7 cellular contexts compared by ENCODE assay signal in the genomic region with DNA sequence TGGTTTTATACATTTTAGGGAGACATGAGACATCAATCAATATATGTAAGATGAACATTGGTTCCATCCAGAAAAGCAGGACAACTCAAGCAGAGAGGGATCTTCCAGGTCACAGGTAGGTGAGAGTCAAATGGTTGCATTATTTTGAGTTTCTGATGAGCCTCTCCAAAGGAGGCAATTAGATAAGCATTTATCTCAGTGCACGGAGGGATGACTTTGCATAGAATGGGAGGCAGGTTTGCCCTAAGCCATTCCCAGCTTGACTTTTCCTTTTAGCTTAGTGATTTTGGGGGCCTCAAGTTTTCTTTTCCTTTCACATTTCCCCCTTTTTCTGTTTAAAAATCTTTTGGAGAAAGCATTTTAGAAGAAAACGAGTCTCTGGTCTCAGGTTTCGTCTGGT. TPM values are rescaled to one million over a fixed set of nuclear protein-coding genes. Genes with fewer than 3 reads are reported as not detected.
DNase-seq lines count a peak whose midpoint lies in the region; ATAC-seq and TF ChIP-seq lines count a peak whose summit lies in the region.
"Not testable (repeated sequence)": the region's sequence is repeated elsewhere in the genome, so short reads cannot be mapped to it uniquely, and the experiment has no call there.

No MANE protein-coding gene starts in this region.

- peak overlapping the region in 7 of 8 donors; percentile 40 to 96 (median 88) for H3K27ac Mint-ChIP-seq in CD8-positive, alpha-beta memory T cell
- H3K27ac Mint-ChIP-seq in T-helper 17 cell: peak overlapping the region; percentile 91
- H3K27ac Mint-ChIP-seq in activated CD8-positive, alpha-beta T cell treated with anti-CD3 and anti-CD28 coated beads for 36 hours: peak overlapping the region; percentile 90
- peak overlapping the region; percentile 25 for H3K27ac Mint-ChIP-seq in activated T-helper 2 cell treated with anti-CD3 and anti-CD28 coated beads, Interferon-gamma antibody, Interleukin-2, Interleukin-4, amounts not matched to agents 10 μg/mL and 5 μg/mL and 100 μg/mL, durations not matched to agents 14 hours and 24 hours and 36 hours
- H3K27ac Mint-ChIP-seq in activated naive CD8-positive, alpha-beta T cell treated with anti-CD3 and anti-CD28 coated beads, Interleukin-2, amount 10 ng/mL, durations not matched to agents 7 days and 5 days: peak overlapping the region; percentile 89
- peak overlapping the region; percentile 82 to 88 for H3K27ac Mint-ChIP-seq in effector memory CD8-positive, alpha-beta T cell
- H3K27ac Mint-ChIP-seq in naive thymus-derived CD8-positive, alpha-beta T cell: peak overlapping the region; percentile 78 to 95 (median 94)

- CTCF ChIA-PET in CD8-positive, alpha-beta memory T cell (lab: Charles Lee): interaction anchor here (5.9 kb wide), 1 partner anchor 15 kb away, joined by 39 read pairs; no protein-coding TSS in a partner anchor
- CTCF ChIA-PET in activated CD8-positive, alpha-beta T cell treated with anti-CD3 and anti-CD28 coated beads for 36 hours (lab: Charles Lee): interaction anchor here (0.8 to 8.1 kb wide), 2 partner anchors 15 to 357 kb away, joined by 3 to 96 read pairs; no protein-coding TSS in a partner anchor

- not testable (repeated sequence) for H3K9me3 ChIP-seq in CD8-positive, alpha-beta memory T cell (ENCODE audit: low read length); T-helper 17 cell (ENCODE audit: control insufficient read depth, low read length, poor library complexity, severe bottlenecking)

- H3K27me3 ChIP-seq in CD8-positive, alpha-beta memory T cell (ENCODE audit: insufficient read depth, low read length, poor library complexity, severe bottlenecking): not testable (repeated sequence)

- H3K36me3 ChIP-seq in CD8-positive, alpha-beta memory T cell (ENCODE audit: insufficient read depth, low read length): peaks cover 13% of the 10 kb centered on the region

- peaks cover 21 to 24% (median 21%) of the 10 kb centered on the region in 3 donors for H3K4me1 Mint-ChIP-seq in CD8-positive, alpha-beta memory T cell
- peaks cover 16% of the 10 kb centered on the region for H3K4me1 Mint-ChIP-seq in T-helper 17 cell
- peaks cover 25% of the 10 kb centered on the region for H3K4me1 Mint-ChIP-seq in activated CD8-positive, alpha-beta T cell treated with anti-CD3 and anti-CD28 coated beads for 36 hours (ENCODE audit: low read depth)
- H3K4me1 Mint-ChIP-seq in activated T-helper 2 cell treated with anti-CD3 and anti-CD28 coated beads, Interferon-gamma antibody, Interleukin-2, Interleukin-4, amounts not matched to agents 10 μg/mL and 5 μg/mL and 100 μg/mL, durations not matched to agents 14 hours and 24 hours and 36 hours (ENCODE audit: low read depth): peaks cover 16% of the 10 kb centered on the region
- peaks cover 19% of the 10 kb centered on the region for H3K4me1 Mint-ChIP-seq in activated naive CD8-positive, alpha-beta T cell treated with anti-CD3 and anti-CD28 coated beads, Interleukin-2, amount 10 ng/mL, durations not matched to agents 7 days and 5 days
- peaks cover 7 to 11% of the 10 kb centered on the region in 2 donors for H3K4me1 Mint-ChIP-seq in effector memory CD8-positive, alpha-beta T cell (ENCODE audit: low read depth in 2 of 2)
- peaks cover 12 to 34% (median 18%) of the 10 kb centered on the region in 4 donors for H3K4me1 Mint-ChIP-seq in naive thymus-derived CD8-positive, alpha-beta T cell

- H3K4me1 ChIP-seq in CD8-positive, alpha-beta memory T cell (ENCODE audit: insufficient read depth, low read length): peaks cover 15% of the 10 kb centered on the region

- POLR2A ChIA-PET in CD8-positive, alpha-beta memory T cell (lab: Charles Lee); activated naive CD8-positive, alpha-beta T cell treated with anti-CD3 and anti-CD28 coated beads, Interleukin-2, amount 10 ng/mL, durations not matched to agents 7 days and 5 days (lab: Charles Lee): not testable (repeated sequence)
- POLR2A ChIA-PET in activated CD8-positive, alpha-beta T cell treated with anti-CD3 and anti-CD28 coated beads for 36 hours (lab: Charles Lee): interaction anchor here (0.8 kb wide), 1 partner anchor 15 kb away, joined by 3 read pairs; no protein-coding TSS in a partner anchor
- POLR2A ChIA-PET in naive thymus-derived CD8-positive, alpha-beta T cell (lab: Charles Lee): interaction anchor here (0.8 kb wide), 1 partner anchor 316 kb away, joined by 10 read pairs; the partner anchor contains the start of gene DLG1

- intact Hi-C loops in activated CD8-positive, alpha-beta T cell treated with anti-CD3 and anti-CD28 coated beads for 36 hours (cut with micrococcal nuclease); activated T-helper 2 cell treated with anti-CD3 and anti-CD28 coated beads, Interferon-gamma antibody, Interleukin-2, Interleukin-4, amounts not matched to agents 10 μg/mL and 5 μg/mL and 100 μg/mL, durations not matched to agents 14 hours and 24 hours and 36 hours (cut with micrococcal nuclease): not testable (repeated sequence)

- peaks cover 23 to 73% (median 31%) of the 10 kb centered on the region in 3 donors for H3K36me3 Mint-ChIP-seq in CD8-positive, alpha-beta memory T cell
- H3K36me3 Mint-ChIP-seq in T-helper 17 cell (ENCODE audit: low read depth): not testable (repeated sequence)
- peaks cover 73% of the 10 kb centered on the region for H3K36me3 Mint-ChIP-seq in activated CD8-positive, alpha-beta T cell treated with anti-CD3 and anti-CD28 coated beads for 36 hours (ENCODE audit: low read depth)
- H3K36me3 Mint-ChIP-seq in activated T-helper 2 cell treated with anti-CD3 and anti-CD28 coated beads, Interferon-gamma antibody, Interleukin-2, Interleukin-4, amounts not matched to agents 10 μg/mL and 5 μg/mL and 100 μg/mL, durations not matched to agents 14 hours and 24 hours and 36 hours (ENCODE audit: low read depth): peaks cover 81% of the 10 kb centered on the region
- peaks cover 72% of the 10 kb centered on the region for H3K36me3 Mint-ChIP-seq in activated naive CD8-positive, alpha-beta T cell treated with anti-CD3 and anti-CD28 coated beads, Interleukin-2, amount 10 ng/mL, durations not matched to agents 7 days and 5 days
- H3K36me3 Mint-ChIP-seq in effector memory CD8-positive, alpha-beta T cell (ENCODE audit: insufficient read depth): peaks cover 57% of the 10 kb centered on the region
- peaks cover 27 to 69% (median 58%) of the 10 kb centered on the region in 3 donors for H3K36me3 Mint-ChIP-seq in naive thymus-derived CD8-positive, alpha-beta T cell

- H3K27ac ChIP-seq in CD8-positive, alpha-beta memory T cell (ENCODE audit: low read depth, low read length): not testable (repeated sequence)

- DNase-seq in CD8-positive, alpha-beta memory T cell; T-helper 17 cell; activated CD8-positive, alpha-beta T cell treated with anti-CD3 and anti-CD28 coated beads for 36 hours; activated T-helper 2 cell treated with anti-CD3 and anti-CD28 coated beads, Interferon-gamma antibody, Interleukin-2, Interleukin-4, amounts not matched to agents 10 μg/mL and 5 μg/mL and 100 μg/mL, durations not matched to agents 14 hours and 24 hours and 36 hours (ENCODE audit: low spot score); activated naive CD8-positive, alpha-beta T cell treated with anti-CD3 and anti-CD28 coated beads, Interleukin-2, amount 10 ng/mL, durations not matched to agents 7 days and 5 days; effector memory CD8-positive, alpha-beta T cell; naive thymus-derived CD8-positive, alpha-beta T cell: not testable (repeated sequence)

- ATAC-seq in T-helper 17 cell; activated CD8-positive, alpha-beta T cell treated with anti-CD3 and anti-CD28 coated beads for 36 hours; activated naive CD8-positive, alpha-beta T cell treated with anti-CD3 and anti-CD28 coated beads, Interleukin-2, amount 10 ng/mL, durations not matched to agents 7 days and 5 days (ENCODE audit: low read depth); effector memory CD8-positive, alpha-beta T cell (replicated peaks); naive thymus-derived CD8-positive, alpha-beta T cell: not testable (repeated sequence)

- not testable (repeated sequence) for TF ChIP-seq CTCF in activated CD8-positive, alpha-beta T cell treated with anti-CD3 and anti-CD28 coated beads for 36 hours (IDR thresholded peaks at IDR 0.05)

- not testable (repeated sequence) for H3K9me3 Mint-ChIP-seq in CD8-positive, alpha-beta memory T cell; effector memory CD8-positive, alpha-beta T cell
- peaks cover 19% of the 10 kb centered on the region for H3K9me3 Mint-ChIP-seq in activated CD8-positive, alpha-beta T cell treated with anti-CD3 and anti-CD28 coated beads for 36 hours
- H3K9me3 Mint-ChIP-seq in activated T-helper 2 cell treated with anti-CD3 and anti-CD28 coated beads, Interferon-gamma antibody, Interleukin-2, Interleukin-4, amounts not matched to agents 10 μg/mL and 5 μg/mL and 100 μg/mL, durations not matched to agents 14 hours and 24 hours and 36 hours: peaks cover 24% of the 10 kb centered on the region
- H3K9me3 Mint-ChIP-seq in activated naive CD8-positive, alpha-beta T cell treated with anti-CD3 and anti-CD28 coated beads, Interleukin-2, amount 10 ng/mL, durations not matched to agents 7 days and 5 days: peaks cover 11% of the 10 kb centered on the region
- H3K9me3 Mint-ChIP-seq in naive thymus-derived CD8-positive, alpha-beta T cell: peaks cover 0 to 20% (median 4%) of the 10 kb centered on the region in 9 donors

- not testable (repeated sequence) for H3K27me3 Mint-ChIP-seq in CD8-positive, alpha-beta memory T cell; T-helper 17 cell; activated CD8-positive, alpha-beta T cell treated with anti-CD3 and anti-CD28 coated beads for 36 hours; activated T-helper 2 cell treated with anti-CD3 and anti-CD28 coated beads, Interferon-gamma antibody, Interleukin-2, Interleukin-4, amounts not matched to agents 10 μg/mL and 5 μg/mL and 100 μg/mL, durations not matched to agents 14 hours and 24 hours and 36 hours (ENCODE audit: low read depth); activated naive CD8-positive, alpha-beta T cell treated with anti-CD3 and anti-CD28 coated beads, Interleukin-2, amount 10 ng/mL, durations not matched to agents 7 days and 5 days; effector memory CD8-positive, alpha-beta T cell; naive thymus-derived CD8-positive, alpha-beta T cell

- H3K4me3 Mint-ChIP-seq in CD8-positive, alpha-beta memory T cell; T-helper 17 cell; activated CD8-positive, alpha-beta T cell treated with anti-CD3 and anti-CD28 coated beads for 36 hours; activated T-helper 2 cell treated with anti-CD3 and anti-CD28 coated beads, Interferon-gamma antibody, Interleukin-2, Interleukin-4, amounts not matched to agents 10 μg/mL and 5 μg/mL and 100 μg/mL, durations not matched to agents 14 hours and 24 hours and 36 hours (ENCODE audit: low read depth); activated naive CD8-positive, alpha-beta T cell treated with anti-CD3 and anti-CD28 coated beads, Interleukin-2, amount 10 ng/mL, durations not matched to agents 7 days and 5 days; effector memory CD8-positive, alpha-beta T cell: not testable (repeated sequence)
- peak overlapping the region in 2 of 10 donors; percentile 37 to 53 for H3K4me3 Mint-ChIP-seq in naive thymus-derived CD8-positive, alpha-beta T cell

- H3K4me3 ChIP-seq in CD8-positive, alpha-beta memory T cell (ENCODE audit: low read length): not testable (repeated sequence)

RNA-seq across cellular contexts. Expression of gene BDH1, which starts 58.4 kb away (rescaled TPM):
- 10 to 100 TPM; 59.3 to 64.6 TPM for total RNA-seq in CD8-positive, alpha-beta memory T cell
- 21.4 TPM for polyA plus RNA-seq in CD8-positive, alpha-beta memory T cell
- total RNA-seq in T-helper 17 cell: 10 to 100 TPM; 20.7 to 22.4 TPM
- 100 to 1,000 TPM; 118 to 126 TPM for total RNA-seq in activated CD8-positive, alpha-beta T cell treated with anti-CD3 and anti-CD28 coated beads for 36 hours
- total RNA-seq in activated T-helper 2 cell treated with anti-CD3 and anti-CD28 coated beads, Interferon-gamma antibody, Interleukin-2, Interleukin-4, amounts not matched to agents 10 μg/mL and 5 μg/mL and 100 μg/mL, durations not matched to agents 14 hours and 24 hours and 36 hours: 140 and 146 TPM in 2 replicates
- total RNA-seq in activated naive CD8-positive, alpha-beta T cell treated with anti-CD3 and anti-CD28 coated beads, Interleukin-2, amount 10 ng/mL, durations not matched to agents 7 days and 5 days: 100 to 1,000 TPM; 108 to 114 TPM
- total RNA-seq in naive thymus-derived CD8-positive, alpha-beta T cell: 10 to 100 TPM; 77.7 to 79.0 TPM
- polyA plus RNA-seq in naive thymus-derived CD8-positive, alpha-beta T cell: 10 to 100 TPM; 19.1 to 30.9 (median 26.6) TPM

Comparison
In these comparisons a context has a peak if more than half of its experiments do, and no peak if none do; other contexts are left out.
1. H3K27ac Mint-ChIP-seq: peak in every context shown above with its lines; median percentile 94 in naive thymus-derived CD8-positive, alpha-beta T cell; 91 in T-helper 17 cell; 90 in activated CD8-positive, alpha-beta T cell treated with anti-CD3 and anti-CD28 coated beads for 36 hours; 89 in activated naive CD8-positive, alpha-beta T cell treated with anti-CD3 and anti-CD28 coated beads, Interleukin-2, amount 10 ng/mL, durations not matched to agents 7 days and 5 days; 88 in CD8-positive, alpha-beta memory T cell; 85 in effector memory CD8-positive, alpha-beta T cell; 25 in activated T-helper 2 cell treated with anti-CD3 and anti-CD28 coated beads, Interferon-gamma antibody, Interleukin-2, Interleukin-4, amounts not matched to agents 10 μg/mL and 5 μg/mL and 100 μg/mL, durations not matched to agents 14 hours and 24 hours and 36 hours.